ENCODE assay signal across 9 cellular contexts in genomic region chr3:4271834-4272233, GRCh38. TPM values are rescaled to one million over a fixed set of nuclear protein-coding genes. Genes with fewer than 3 reads are reported as not detected.
DNase-seq lines count a peak whose midpoint lies in the region; ATAC-seq and TF ChIP-seq lines count a peak whose summit lies in the region.
"Had no signal": no experiment of that assay in that cellular context is flagged by ENCODE, and none has a peak within 500 bp of the region (broad histone marks: within the 10 kb centered on the region; RNA-seq: fewer than 3 reads in every experiment).

No MANE protein-coding gene starts in this region.

- H3K9me3 Mint-ChIP-seq in MCF 10A (ENCODE audit: unreplicated experiment), result no peaks in the 10 kb centered on the region
- peaks cover 0 to 2% of the 10 kb centered on the region in 2 donors for H3K9me3 Mint-ChIP-seq in activated T-cell treated with anti-CD3 and anti-CD28 coated beads, Interleukin-2, amount 50 U/mL, for 72 hours
- no peaks in the 10 kb centered on the region for H3K9me3 Mint-ChIP-seq in activated T-cell treated with anti-CD3 and anti-CD28 coated beads, Interleukin-2, amount 50 U/mL, for 4 hours

- no peaks in the 10 kb centered on the region; the same call in 1 of the 2 replicates for H4K20me1 ChIP-seq in DOHH2 (ENCODE audit: control insufficient read depth, insufficient read depth, low read depth, low read length)

- TF ChIP-seq CTCF in DOHH2 (IDR thresholded peaks at IDR 0.05; ENCODE audit: low read depth, low read length, poor library complexity, severe bottlenecking) (peak; percentile 46), MCF 10A (IDR thresholded peaks at IDR 0.05; ENCODE audit: unreplicated experiment) (peak; percentile 53)

- H3K4me3 Mint-ChIP-seq in MCF 10A (ENCODE audit: unreplicated experiment), result no peak overlapping the region
- no peak overlapping the region for H3K4me3 Mint-ChIP-seq in activated T-cell treated with anti-CD3 and anti-CD28 coated beads, Interleukin-2, amount 50 U/mL, for 72 hours
- H3K4me3 Mint-ChIP-seq in activated T-cell treated with anti-CD3 and anti-CD28 coated beads, Interleukin-2, amount 50 U/mL, for 4 hours, result no peak overlapping the region

- intact Hi-C loops in MCF 10A (cut with micrococcal nuclease), result loop anchor here (1.0 to 5.0 kb wide), 2 partner anchors 270 to 1072 kb away; no protein-coding TSS in a partner anchor

- no peak overlapping the region for H3K4me3 ChIP-seq in DOHH2 (ENCODE audit: low read length)
- H3K4me3 ChIP-seq: SJCRH30 had no signal

- no peaks in the 10 kb centered on the region for H3K36me3 ChIP-seq in DOHH2 (ENCODE audit: control insufficient read depth, low read length)
- H3K36me3 ChIP-seq: SJCRH30 had no signal

- ATAC-seq in activated T-cell treated with anti-CD3 and anti-CD28 coated beads, Interleukin-2, amount 50 U/mL, for 72 hours (replicated peaks in 1 of 2), result no peak
- ATAC-seq in activated T-cell treated with anti-CD3 and anti-CD28 coated beads, Interleukin-2, amount 50 U/mL, for 4 hours, result no peak

- DNase-seq in LHCN-M2 (ENCODE audit: low read depth) (peak; percentile 34), MCF 10A (ENCODE audit: unreplicated experiment) (peak; percentile 42), medulla oblongata (ENCODE audit: extremely low spot score) (peak; percentile 62), NCI-H1436 treated with DMSO at 0.1 percent for 48 hours (lab: John Stamatoyannopoulos, UW) (no peak)
- no peak for DNase-seq in activated T-cell treated with anti-CD3 and anti-CD28 coated beads, Interleukin-2, amount 50 U/mL, for 72 hours
- DNase-seq in stimulated activated CD4-positive, alpha-beta T cell treated with anti-CD3 and anti-CD28 coated beads, Interleukin-4, amount 100 ng/mL, for 24 hours, result no peak
- DNase-seq in activated T-cell treated with anti-CD3 and anti-CD28 coated beads, Interleukin-2, amount 50 U/mL, for 4 hours, result no peak

- H3K36me3 Mint-ChIP-seq in MCF 10A (ENCODE audit: insufficient read depth, unreplicated experiment), result no peaks in the 10 kb centered on the region
- no peaks in the 10 kb centered on the region for H3K36me3 Mint-ChIP-seq in activated T-cell treated with anti-CD3 and anti-CD28 coated beads, Interleukin-2, amount 50 U/mL, for 72 hours (ENCODE audit: insufficient read depth in 2 of 2)
- peaks cover 2% of the 10 kb centered on the region for H3K36me3 Mint-ChIP-seq in activated T-cell treated with anti-CD3 and anti-CD28 coated beads, Interleukin-2, amount 50 U/mL, for 4 hours (ENCODE audit: insufficient read depth)

- CTCF ChIA-PET in MCF 10A (lab: Yijun Ruan, JAX), result interaction anchor here (0.5 to 4.3 kb wide), 32 partner anchors 9 to 1160 kb away, joined by 3 to 72 read pairs (median 3); partner anchors contain the start of gene CRBN

- no peaks in the 10 kb centered on the region for H3K27me3 ChIP-seq in DOHH2 (ENCODE audit: control insufficient read depth, low read length)
- H3K27me3 ChIP-seq: SJCRH30 had no signal

- H3K27ac ChIP-seq in DOHH2 (ENCODE audit: low read depth, low read length), result no peak overlapping the region
- H3K27ac ChIP-seq: SJCRH30 had no signal

- H3K4me2 ChIP-seq in DOHH2 (ENCODE audit: low read length), result no peak overlapping the region

- H3K4me1 Mint-ChIP-seq in MCF 10A (ENCODE audit: insufficient read depth, unreplicated experiment), result no peaks in the 10 kb centered on the region
- peaks cover 11% of the 10 kb centered on the region for H3K4me1 Mint-ChIP-seq in activated T-cell treated with anti-CD3 and anti-CD28 coated beads, Interleukin-2, amount 50 U/mL, for 72 hours (ENCODE audit: low read depth)
- peaks cover 12% of the 10 kb centered on the region for H3K4me1 Mint-ChIP-seq in activated T-cell treated with anti-CD3 and anti-CD28 coated beads, Interleukin-2, amount 50 U/mL, for 4 hours (ENCODE audit: low read depth)

- no peak overlapping the region for H3K27ac Mint-ChIP-seq in MCF 10A (ENCODE audit: low read depth, unreplicated experiment)
- no peak overlapping the region for H3K27ac Mint-ChIP-seq in activated T-cell treated with anti-CD3 and anti-CD28 coated beads, Interleukin-2, amount 50 U/mL, for 72 hours

- no TSS peak for BruUV-seq in MCF 10A (replicated peaks; lab: Mats Ljungman, UMichigan)

- H3F3A ChIP-seq in DOHH2 (ENCODE audit: control insufficient read depth, insufficient read depth), result no peaks in the 10 kb centered on the region

- H3K9me2 ChIP-seq in DOHH2 (replicated peaks; ENCODE audit: control insufficient read depth, low read length), result no peaks in the 10 kb centered on the region

- no peaks in the 10 kb centered on the region for H3K4me1 ChIP-seq in DOHH2 (ENCODE audit: control insufficient read depth, low read length)
- H3K4me1 ChIP-seq: SJCRH30 had no signal

- peaks cover 1% of the 10 kb centered on the region for H3K27me3 Mint-ChIP-seq in MCF 10A (ENCODE audit: insufficient read depth, unreplicated experiment)
- no peaks in the 10 kb centered on the region for H3K27me3 Mint-ChIP-seq in activated T-cell treated with anti-CD3 and anti-CD28 coated beads, Interleukin-2, amount 50 U/mL, for 72 hours (ENCODE audit: low read depth)
- H3K27me3 Mint-ChIP-seq in activated T-cell treated with anti-CD3 and anti-CD28 coated beads, Interleukin-2, amount 50 U/mL, for 4 hours (ENCODE audit: low read depth), result no peaks in the 10 kb centered on the region

- H3K9me3 ChIP-seq in DOHH2 (ENCODE audit: control insufficient read depth, insufficient read depth, low read length), result no peaks in the 10 kb centered on the region
- H3K9me3 ChIP-seq: SJCRH30 had no signal

- H3K79me2 ChIP-seq in DOHH2 (ENCODE audit: control insufficient read depth, low read length), result no peaks in the 10 kb centered on the region

- POLR2A ChIA-PET in MCF 10A (lab: Yijun Ruan, JAX), result interaction anchor here (0.5 to 1.0 kb wide), 2 partner anchors 69 to 1072 kb away, joined by 3 to 6 read pairs; no protein-coding TSS in a partner anchor

RNA-seq across cellular contexts. Expression of gene SETMAR, which starts 31.3 kb away (rescaled TPM):
- total RNA-seq in LHCN-M2 (2014; rRNA removed), result 22.0 and 25.2 TPM in 2 replicates
- polyA plus RNA-seq in LHCN-M2 (2012), result 11.1 TPM
- total RNA-seq in MCF 10A (2022), result 5.1 and 8.3 TPM in 2 replicates
- total RNA-seq in activated T-cell treated with anti-CD3 and anti-CD28 coated beads, Interleukin-2, amount 50 U/mL, for 72 hours, result 10 to 100 TPM in 1 of 2 donors, 1 to 10 TPM in 1; 7.5 to 10.6 TPM
- total RNA-seq in activated T-cell treated with anti-CD3 and anti-CD28 coated beads, Interleukin-2, amount 50 U/mL, for 4 hours, result 10 to 100 TPM; 19.0 to 21.3 (median 19.9) TPM

Comparison
In these comparisons a context has a peak if more than half of its experiments do, and no peak if none do; other contexts are left out.
1. DNase-seq: peak in LHCN-M2 (single experiment), MCF 10A (single experiment) and medulla oblongata (single experiment); none in NCI-H1436 treated with DMSO at 0.1 percent for 48 hours (single experiment), activated T-cell treated with anti-CD3 and anti-CD28 coated beads, Interleukin-2, amount 50 U/mL, for 72 hours (0 of 2), stimulated activated CD4-positive, alpha-beta T cell treated with anti-CD3 and anti-CD28 coated beads, Interleukin-4, amount 100 ng/mL, for 24 hours (single experiment) and activated T-cell treated with anti-CD3 and anti-CD28 coated beads, Interleukin-2, amount 50 U/mL, for 4 hours (single experiment).